Comparison of ENCODE assay signal across 8 cellular contexts in genomic region chr17:17751996-17752821, GRCh38.
DNase-seq lines count a peak whose midpoint lies in the region; ATAC-seq, FAIRE-seq and TF ChIP-seq lines count a peak whose summit lies in the region.

No MANE protein-coding gene starts in this region.

- peak overlapping the region in 4 of 5 donors; percentile 53 to 78 (median 66) for H3K9ac ChIP-seq in subcutaneous abdominal adipose tissue (ENCODE audit: low read length in 5 of 5)

- ATAC-seq in GM21737 (IDR thresholded peaks at IDR 0.05; ENCODE audit: unreplicated experiment), result peak; percentile 77

- H3K4me3 ChIP-seq in SJCRH30 (peak overlapping the region; percentile 44), neutrophil (ENCODE audit: low read depth in 1 of 2, low read length in 1 of 2) (peak overlapping the region; percentile 73), subcutaneous abdominal adipose tissue (ENCODE audit: low read depth in 1 of 5, low read length in 5 of 5) (peak overlapping the region; percentile 65 to 77 (median 67))

- peaks cover 13% of the 10 kb centered on the region for H3K4me1 ChIP-seq in SJCRH30
- H3K4me1 ChIP-seq in neutrophil (ENCODE audit: control insufficient read depth in 1 of 2, insufficient read depth in 1 of 2, low read depth in 1 of 2, low read length in 1 of 2), result peaks cover 35 to 41% of the 10 kb centered on the region in 2 experiments
- peaks cover 4 to 45% (median 30%) of the 10 kb centered on the region in 5 donors for H3K4me1 ChIP-seq in subcutaneous abdominal adipose tissue (ENCODE audit: control insufficient read depth in 5 of 5, insufficient read depth in 5 of 5, low read length in 5 of 5)

- peak overlapping the region; percentile 92 for H3K4me3 Mint-ChIP-seq in activated naive CD4-positive, alpha-beta T cell treated with anti-CD3 and anti-CD28 coated beads for 36 hours

- H3K27me3 ChIP-seq in SJCRH30 (no peaks in the 10 kb centered on the region), neutrophil (peaks cover 2% of the 10 kb centered on the region), subcutaneous abdominal adipose tissue (ENCODE audit: control insufficient read depth in 5 of 5, insufficient read depth in 4 of 5, low read length in 5 of 5) (no peaks in the 10 kb centered on the region)

- peak overlapping the region; percentile 98 for H3K27ac Mint-ChIP-seq in activated naive CD4-positive, alpha-beta T cell treated with anti-CD3 and anti-CD28 coated beads for 36 hours

- TF ChIP-seq CTCF in neutrophil (IDR thresholded peaks at IDR 0.05), result peak; percentile 74

- no peaks in the 10 kb centered on the region for H3K9me3 Mint-ChIP-seq in activated naive CD4-positive, alpha-beta T cell treated with anti-CD3 and anti-CD28 coated beads for 36 hours

- CTCF ChIA-PET in activated naive CD4-positive, alpha-beta T cell treated with anti-CD3 and anti-CD28 coated beads for 36 hours (lab: Charles Lee), result interaction anchor here (0.7 kb wide), 1 partner anchor 232 kb away, joined by 3 read pairs; no protein-coding TSS in a partner anchor

- peaks cover 71% of the 10 kb centered on the region for H3K4me1 Mint-ChIP-seq in activated naive CD4-positive, alpha-beta T cell treated with anti-CD3 and anti-CD28 coated beads for 36 hours (ENCODE audit: low read depth)

- intact Hi-C loops in activated naive CD4-positive, alpha-beta T cell treated with anti-CD3 and anti-CD28 coated beads for 36 hours (cut with micrococcal nuclease), result loop anchor here (1.0 to 2.0 kb wide), 13 partner anchors 27 to 471 kb away; partner anchors contain the start of genes ALKBH5, ATPAF2, COPS3 and DRC3

- H3K27ac ChIP-seq in SJCRH30 (peak overlapping the region; percentile 35), neutrophil (peak overlapping the region; percentile 91), subcutaneous abdominal adipose tissue (ENCODE audit: low read depth, low read length) (peak overlapping the region; percentile 76)

- H3K36me3 ChIP-seq in SJCRH30, result no peaks in the 10 kb centered on the region
- H3K36me3 ChIP-seq in neutrophil, result no peaks in the 10 kb centered on the region
- no peaks in the 10 kb centered on the region for H3K36me3 ChIP-seq in subcutaneous abdominal adipose tissue (ENCODE audit: control insufficient read depth in 5 of 5, insufficient read depth in 5 of 5, low read length in 5 of 5)

- FAIRE-seq in frontal cortex (lab: Jason Lieb, UNC), result no peak

- no peaks in the 10 kb centered on the region for H3K36me3 Mint-ChIP-seq in activated naive CD4-positive, alpha-beta T cell treated with anti-CD3 and anti-CD28 coated beads for 36 hours (ENCODE audit: low read depth)

- DNase-seq in EH (ENCODE audit: low read depth) (peak; percentile 95), KG1 (lab: John Stamatoyannopoulos, UW) (peak; percentile 68), SJCRH30 (peak; percentile 93 to 94), frontal cortex (ENCODE audit: low spot score in 2 of 2) (peak; percentile 94 to 98)
- peak; percentile 97 for DNase-seq in activated naive CD4-positive, alpha-beta T cell treated with anti-CD3 and anti-CD28 coated beads for 36 hours

- H3K27me3 Mint-ChIP-seq in activated naive CD4-positive, alpha-beta T cell treated with anti-CD3 and anti-CD28 coated beads for 36 hours (ENCODE audit: low read depth), result no peaks in the 10 kb centered on the region

- no peaks in the 10 kb centered on the region for H3K9me3 ChIP-seq in SJCRH30 (replicated peaks)
- H3K9me3 ChIP-seq in neutrophil, result no peaks in the 10 kb centered on the region
- no peaks in the 10 kb centered on the region for H3K9me3 ChIP-seq in subcutaneous abdominal adipose tissue (ENCODE audit: control insufficient read depth in 5 of 5, low read length in 5 of 5)

Comparison
In these comparisons a context has a peak if more than half of its experiments do, and no peak if none do; other contexts are left out.
1. Peak in every context shown above with its lines: DNase-seq, ATAC-seq, H3K4me3 ChIP-seq and H3K27ac ChIP-seq.
2. H3K27ac ChIP-seq: peak in every context shown above with its lines; median percentile 91 in neutrophil; 76 in subcutaneous abdominal adipose tissue; 35 in SJCRH30.